In the genomic region with DNA sequence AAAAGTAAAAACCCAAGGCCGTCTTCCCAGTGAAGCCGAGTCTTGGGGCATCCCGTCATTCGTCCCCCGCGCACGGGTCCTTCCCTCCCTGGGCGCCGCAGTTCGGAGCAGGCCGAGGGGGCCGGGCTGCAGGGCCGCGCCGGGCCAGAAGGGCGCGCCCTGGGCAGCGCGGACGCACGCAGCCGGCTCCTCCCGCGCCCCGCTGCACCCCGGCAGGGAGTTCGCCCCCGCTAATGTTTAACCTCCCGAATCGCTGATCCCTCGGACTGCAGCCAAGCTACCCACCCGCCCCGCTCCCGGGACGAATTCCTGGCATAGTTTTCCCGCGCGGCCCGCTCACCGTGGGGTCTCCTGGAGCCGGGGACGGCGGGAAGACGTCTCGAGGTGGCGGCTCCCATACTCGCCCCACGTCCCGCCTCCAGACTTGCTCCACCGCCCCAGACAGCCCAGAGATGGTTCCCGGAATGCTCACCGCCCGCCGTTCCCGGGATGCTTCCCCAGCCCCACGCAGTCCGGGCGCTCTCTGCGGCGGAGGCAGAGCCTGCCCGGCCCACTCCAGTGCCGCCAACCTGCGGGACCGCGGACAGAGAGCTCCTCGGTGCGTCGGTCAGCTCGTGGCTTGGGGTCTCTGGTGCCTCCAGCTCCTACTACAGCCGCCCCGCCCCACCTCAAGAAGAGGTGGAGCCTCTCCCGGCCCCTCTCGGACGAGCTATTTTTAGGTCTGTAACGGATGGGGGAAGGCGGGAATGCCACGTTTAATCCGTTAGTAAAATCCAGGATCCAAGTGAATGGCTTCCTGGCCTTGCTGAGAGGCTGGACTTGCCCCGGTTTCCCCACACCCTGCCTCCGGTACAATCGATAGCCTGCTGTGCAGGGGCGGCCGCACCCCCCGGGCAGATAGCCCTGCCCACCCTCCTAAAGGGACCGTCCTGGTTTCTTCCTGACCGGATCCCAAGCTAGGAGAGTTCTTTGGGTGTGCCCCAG, we compare ENCODE assay signal across 8 cellular contexts. TPM values are rescaled to one million over a fixed set of nuclear protein-coding genes. Genes with fewer than 3 reads are reported as not detected.
DNase-seq lines count a peak whose midpoint lies in the region; FAIRE-seq and TF ChIP-seq lines count a peak whose summit lies in the region.

A gene with protein sequence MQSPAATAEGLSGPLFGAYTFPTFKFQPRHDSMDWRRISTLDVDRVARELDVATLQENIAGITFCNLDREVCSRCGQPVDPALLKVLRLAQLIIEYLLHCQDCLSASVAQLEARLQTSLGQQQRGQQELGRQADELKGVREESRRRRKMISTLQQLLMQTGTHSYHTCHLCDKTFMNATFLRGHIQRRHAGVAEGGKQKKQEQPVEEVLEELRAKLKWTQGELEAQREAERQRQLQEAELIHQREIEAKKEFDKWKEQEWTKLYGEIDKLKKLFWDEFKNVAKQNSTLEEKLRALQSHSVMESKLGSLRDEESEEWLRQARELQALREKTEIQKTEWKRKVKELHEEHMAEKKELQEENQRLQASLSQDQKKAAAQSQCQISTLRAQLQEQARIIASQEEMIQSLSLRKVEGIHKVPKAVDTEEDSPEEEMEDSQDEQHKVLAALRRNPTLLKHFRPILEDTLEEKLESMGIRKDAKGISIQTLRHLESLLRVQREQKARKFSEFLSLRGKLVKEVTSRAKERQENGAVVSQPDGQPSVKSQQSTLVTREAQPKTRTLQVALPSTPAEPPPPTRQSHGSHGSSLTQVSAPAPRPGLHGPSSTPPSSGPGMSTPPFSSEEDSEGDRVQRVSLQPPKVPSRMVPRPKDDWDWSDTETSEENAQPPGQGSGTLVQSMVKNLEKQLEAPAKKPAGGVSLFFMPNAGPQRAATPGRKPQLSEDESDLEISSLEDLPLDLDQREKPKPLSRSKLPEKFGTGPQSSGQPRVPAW (minus strand): TSS at position 621 of the 984 bp plus-strand sequence. CDS start 11,637 bp downstream, outside the sequence.

- H3K4me3 ChIP-seq in LNCaP clone FGC (ENCODE audit: low read depth, low read length) (peak within 1 kb of the TSS; percentile 57), small intestine (ENCODE audit: low read depth in 1 of 2, low read length in 2 of 2) (peak within 1 kb of the TSS; percentile 44 to 51)

- no peak for FAIRE-seq in small intestine (lab: Jason Lieb, UNC)

- H3K27ac ChIP-seq in caudate nucleus (ENCODE audit: low read depth, low read length): peak within 1 kb of the TSS; percentile 73
- peak within 1 kb of the TSS in 1 of 2 donors; percentile 83 for H3K27ac ChIP-seq in small intestine (ENCODE audit: low read depth in 1 of 2, low read length in 1 of 2)

- DNase-seq in GF-D8 (lab: John Stamatoyannopoulos, UW) (peak; percentile 24), GOT3 (lab: John Stamatoyannopoulos, UW) (peak; percentile 70), LNCaP clone FGC (ENCODE audit: low read depth) (no peak), SKM-1 (lab: John Stamatoyannopoulos, UW; ENCODE audit: unreplicated experiment) (peak; percentile 49), caudate nucleus (lab: John Stamatoyannopoulos, UW) (peak in 29 of 61 donors; percentile 7 to 66 (median 44)), islet precursor cell (peak; percentile 91), small intestine (peak; percentile 17), NK-92 (lab: John Stamatoyannopoulos, UW; ENCODE audit: unreplicated experiment) (no peak)

- H3K4me1 ChIP-seq in small intestine (ENCODE audit: control insufficient read depth in 2 of 2, insufficient read depth in 1 of 2, low read depth in 1 of 2, low read length in 1 of 2): no peaks in the 10 kb centered on the region

- H3K9me3 ChIP-seq in small intestine (ENCODE audit: control insufficient read depth, low read depth): no peaks in the 10 kb centered on the region

- peak; percentile 66 for TF ChIP-seq CTCF in LNCaP clone FGC (IDR thresholded peaks at IDR 0.05; ENCODE audit: control insufficient read depth, extremely low read depth, insufficient read depth)

- WGBS in small intestine, 3 donors: 1% methylated on average over 82 to 86 of the region's 86 CpGs

- H3K27me3 ChIP-seq in small intestine (ENCODE audit: control insufficient read depth in 2 of 2, insufficient read depth in 2 of 2, low read length in 2 of 2): peaks cover 0 to 3% of the 10 kb centered on the region in 2 donors

- no peaks in the 10 kb centered on the region for H3K36me3 ChIP-seq in small intestine (ENCODE audit: control insufficient read depth in 2 of 2, insufficient read depth in 2 of 2, low read length in 2 of 2)

RNA-seq across cellular contexts. Expression of the gene that starts here (rescaled TPM):
- polyA plus RNA-seq in small intestine: 1 to 10 TPM in 1 of 3 donors, under 1 TPM in 2; 0.27 to 1.0 (median 0.45) TPM

Comparison
In these comparisons a context has a peak if more than half of its experiments do, and no peak if none do; other contexts are left out.
1. DNase-seq: peak in GF-D8 (single experiment), GOT3 (single experiment), SKM-1 (single experiment), islet precursor cell (single experiment) and small intestine (single experiment); none in LNCaP clone FGC (single experiment) and NK-92 (single experiment).